Comparison of ENCODE assay signal across 1 cellular context in the genomic region with DNA sequence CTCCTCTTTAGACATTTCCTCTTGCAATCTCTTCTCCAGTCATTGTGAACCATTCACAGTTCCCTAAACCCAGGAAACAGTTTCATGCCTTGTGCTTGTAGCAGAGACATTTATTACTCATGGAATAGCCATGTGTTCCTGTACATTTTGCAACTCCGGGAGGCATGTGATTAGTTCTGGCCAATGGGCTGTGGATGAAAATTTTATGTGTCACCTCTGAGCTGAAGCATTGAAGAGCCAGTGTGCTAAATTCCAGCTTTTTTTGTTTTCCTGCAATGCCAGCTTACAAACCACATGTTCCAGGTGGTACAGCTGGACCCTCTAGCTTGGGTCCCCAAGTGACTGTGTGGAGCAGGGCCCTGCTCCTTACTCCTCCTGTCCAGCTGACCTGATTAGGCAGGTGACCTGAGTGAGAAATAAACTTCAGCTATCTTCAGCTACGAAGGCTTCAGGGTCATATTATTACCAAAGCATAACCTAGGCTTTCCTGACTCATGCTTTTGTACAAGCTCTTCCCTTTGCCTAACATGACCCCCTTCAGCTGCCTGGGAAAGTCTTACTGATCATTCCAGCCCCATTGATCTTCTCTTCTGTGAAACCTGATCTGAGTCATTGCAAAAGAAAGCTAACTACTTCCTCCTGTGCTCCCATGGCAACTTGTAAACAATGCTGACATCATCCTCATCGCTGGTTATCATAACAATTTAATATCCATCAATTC.
TF ChIP-seq lines count a peak whose summit lies in the region.

No MANE protein-coding gene starts in this region.

TF ChIP-seq in HepG2, 621 proteins besides CTCF, POLR2A, EP300 and RAD21 (continued from another document and continues in another):
- TF ChIP-seq, protein P1, sequence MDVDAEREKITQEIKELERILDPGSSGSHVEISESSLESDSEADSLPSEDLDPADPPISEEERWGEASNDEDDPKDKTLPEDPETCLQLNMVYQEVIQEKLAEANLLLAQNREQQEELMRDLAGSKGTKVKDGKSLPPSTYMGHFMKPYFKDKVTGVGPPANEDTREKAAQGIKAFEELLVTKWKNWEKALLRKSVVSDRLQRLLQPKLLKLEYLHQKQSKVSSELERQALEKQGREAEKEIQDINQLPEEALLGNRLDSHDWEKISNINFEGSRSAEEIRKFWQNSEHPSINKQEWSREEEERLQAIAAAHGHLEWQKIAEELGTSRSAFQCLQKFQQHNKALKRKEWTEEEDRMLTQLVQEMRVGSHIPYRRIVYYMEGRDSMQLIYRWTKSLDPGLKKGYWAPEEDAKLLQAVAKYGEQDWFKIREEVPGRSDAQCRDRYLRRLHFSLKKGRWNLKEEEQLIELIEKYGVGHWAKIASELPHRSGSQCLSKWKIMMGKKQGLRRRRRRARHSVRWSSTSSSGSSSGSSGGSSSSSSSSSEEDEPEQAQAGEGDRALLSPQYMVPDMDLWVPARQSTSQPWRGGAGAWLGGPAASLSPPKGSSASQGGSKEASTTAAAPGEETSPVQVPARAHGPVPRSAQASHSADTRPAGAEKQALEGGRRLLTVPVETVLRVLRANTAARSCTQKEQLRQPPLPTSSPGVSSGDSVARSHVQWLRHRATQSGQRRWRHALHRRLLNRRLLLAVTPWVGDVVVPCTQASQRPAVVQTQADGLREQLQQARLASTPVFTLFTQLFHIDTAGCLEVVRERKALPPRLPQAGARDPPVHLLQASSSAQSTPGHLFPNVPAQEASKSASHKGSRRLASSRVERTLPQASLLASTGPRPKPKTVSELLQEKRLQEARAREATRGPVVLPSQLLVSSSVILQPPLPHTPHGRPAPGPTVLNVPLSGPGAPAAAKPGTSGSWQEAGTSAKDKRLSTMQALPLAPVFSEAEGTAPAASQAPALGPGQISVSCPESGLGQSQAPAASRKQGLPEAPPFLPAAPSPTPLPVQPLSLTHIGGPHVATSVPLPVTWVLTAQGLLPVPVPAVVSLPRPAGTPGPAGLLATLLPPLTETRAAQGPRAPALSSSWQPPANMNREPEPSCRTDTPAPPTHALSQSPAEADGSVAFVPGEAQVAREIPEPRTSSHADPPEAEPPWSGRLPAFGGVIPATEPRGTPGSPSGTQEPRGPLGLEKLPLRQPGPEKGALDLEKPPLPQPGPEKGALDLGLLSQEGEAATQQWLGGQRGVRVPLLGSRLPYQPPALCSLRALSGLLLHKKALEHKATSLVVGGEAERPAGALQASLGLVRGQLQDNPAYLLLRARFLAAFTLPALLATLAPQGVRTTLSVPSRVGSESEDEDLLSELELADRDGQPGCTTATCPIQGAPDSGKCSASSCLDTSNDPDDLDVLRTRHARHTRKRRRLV (CRISPR knock-in tag; IDR thresholded peaks at IDR 0.05) = no peak
- TF ChIP-seq ZFP62 (CRISPR knock-in tag; IDR thresholded peaks at IDR 0.05) = no peak
- peak; percentile 98 for TF ChIP-seq FOXJ3 (CRISPR knock-in tag; IDR thresholded peaks at IDR 0.05; ENCODE audit: borderline replicate concordance)
- no peak for TF ChIP-seq U2AF2 (IDR thresholded peaks at IDR 0.05; ENCODE audit: low read depth, low read length)
- peak; percentile 46; the same call in 1 of the 2 replicates for TF ChIP-seq RAD51 (IDR thresholded peaks at IDR 0.05; ENCODE audit: borderline replicate concordance)
- no peak for TF ChIP-seq PRMT3 (CRISPR knock-in tag; IDR thresholded peaks at IDR 0.05; ENCODE audit: borderline replicate concordance, low read depth)
- peak; percentile 100 for TF ChIP-seq ELF3 (CRISPR knock-in tag; IDR thresholded peaks at IDR 0.05)
- peak; percentile 92 for TF ChIP-seq FOSL2 (CRISPR knock-in tag; IDR thresholded peaks at IDR 0.05)
- TF ChIP-seq, protein P2, sequence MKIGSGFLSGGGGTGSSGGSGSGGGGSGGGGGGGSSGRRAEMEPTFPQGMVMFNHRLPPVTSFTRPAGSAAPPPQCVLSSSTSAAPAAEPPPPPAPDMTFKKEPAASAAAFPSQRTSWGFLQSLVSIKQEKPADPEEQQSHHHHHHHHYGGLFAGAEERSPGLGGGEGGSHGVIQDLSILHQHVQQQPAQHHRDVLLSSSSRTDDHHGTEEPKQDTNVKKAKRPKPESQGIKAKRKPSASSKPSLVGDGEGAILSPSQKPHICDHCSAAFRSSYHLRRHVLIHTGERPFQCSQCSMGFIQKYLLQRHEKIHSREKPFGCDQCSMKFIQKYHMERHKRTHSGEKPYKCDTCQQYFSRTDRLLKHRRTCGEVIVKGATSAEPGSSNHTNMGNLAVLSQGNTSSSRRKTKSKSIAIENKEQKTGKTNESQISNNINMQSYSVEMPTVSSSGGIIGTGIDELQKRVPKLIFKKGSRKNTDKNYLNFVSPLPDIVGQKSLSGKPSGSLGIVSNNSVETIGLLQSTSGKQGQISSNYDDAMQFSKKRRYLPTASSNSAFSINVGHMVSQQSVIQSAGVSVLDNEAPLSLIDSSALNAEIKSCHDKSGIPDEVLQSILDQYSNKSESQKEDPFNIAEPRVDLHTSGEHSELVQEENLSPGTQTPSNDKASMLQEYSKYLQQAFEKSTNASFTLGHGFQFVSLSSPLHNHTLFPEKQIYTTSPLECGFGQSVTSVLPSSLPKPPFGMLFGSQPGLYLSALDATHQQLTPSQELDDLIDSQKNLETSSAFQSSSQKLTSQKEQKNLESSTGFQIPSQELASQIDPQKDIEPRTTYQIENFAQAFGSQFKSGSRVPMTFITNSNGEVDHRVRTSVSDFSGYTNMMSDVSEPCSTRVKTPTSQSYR (CRISPR knock-in tag; IDR thresholded peaks at IDR 0.05; ENCODE audit: borderline replicate concordance) = no peak
- no peak; the same call in 1 of the 2 replicates for TF ChIP-seq ZNF441 (CRISPR knock-in tag; IDR thresholded peaks at IDR 0.05; ENCODE audit: borderline replicate concordance)
- no peak for TF ChIP-seq NFIB (CRISPR knock-in tag; IDR thresholded peaks at IDR 0.05; ENCODE audit: borderline replicate concordance)
- TF ChIP-seq DPF2 (CRISPR knock-in tag; IDR thresholded peaks at IDR 0.05; ENCODE audit: borderline replicate concordance, low read depth) = peak; percentile 57; the same call in 1 of the 2 replicates
- TF ChIP-seq, protein P3, sequence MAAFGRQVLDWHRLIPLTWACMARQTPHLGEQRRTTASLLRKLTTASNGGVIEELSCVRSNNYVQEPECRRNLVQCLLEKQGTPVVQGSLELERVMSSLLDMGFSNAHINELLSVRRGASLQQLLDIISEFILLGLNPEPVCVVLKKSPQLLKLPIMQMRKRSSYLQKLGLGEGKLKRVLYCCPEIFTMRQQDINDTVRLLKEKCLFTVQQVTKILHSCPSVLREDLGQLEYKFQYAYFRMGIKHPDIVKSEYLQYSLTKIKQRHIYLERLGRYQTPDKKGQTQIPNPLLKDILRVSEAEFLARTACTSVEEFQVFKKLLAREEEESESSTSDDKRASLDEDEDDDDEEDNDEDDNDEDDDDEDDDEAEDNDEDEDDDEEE (CRISPR knock-in tag; IDR thresholded peaks at IDR 0.05) = no peak
- TF ChIP-seq CHCHD3 (CRISPR knock-in tag; IDR thresholded peaks at IDR 0.05) = no peak
- TF ChIP-seq FOXA1 (IDR thresholded peaks at IDR 0.05) = no peak
- TF ChIP-seq FOXA1 (CRISPR knock-in tag; IDR thresholded peaks at IDR 0.05) = peak; percentile 72
- no peak for TF ChIP-seq ZFP90 (CRISPR knock-in tag; IDR thresholded peaks at IDR 0.05; ENCODE audit: borderline replicate concordance)
- TF ChIP-seq, protein P4, sequence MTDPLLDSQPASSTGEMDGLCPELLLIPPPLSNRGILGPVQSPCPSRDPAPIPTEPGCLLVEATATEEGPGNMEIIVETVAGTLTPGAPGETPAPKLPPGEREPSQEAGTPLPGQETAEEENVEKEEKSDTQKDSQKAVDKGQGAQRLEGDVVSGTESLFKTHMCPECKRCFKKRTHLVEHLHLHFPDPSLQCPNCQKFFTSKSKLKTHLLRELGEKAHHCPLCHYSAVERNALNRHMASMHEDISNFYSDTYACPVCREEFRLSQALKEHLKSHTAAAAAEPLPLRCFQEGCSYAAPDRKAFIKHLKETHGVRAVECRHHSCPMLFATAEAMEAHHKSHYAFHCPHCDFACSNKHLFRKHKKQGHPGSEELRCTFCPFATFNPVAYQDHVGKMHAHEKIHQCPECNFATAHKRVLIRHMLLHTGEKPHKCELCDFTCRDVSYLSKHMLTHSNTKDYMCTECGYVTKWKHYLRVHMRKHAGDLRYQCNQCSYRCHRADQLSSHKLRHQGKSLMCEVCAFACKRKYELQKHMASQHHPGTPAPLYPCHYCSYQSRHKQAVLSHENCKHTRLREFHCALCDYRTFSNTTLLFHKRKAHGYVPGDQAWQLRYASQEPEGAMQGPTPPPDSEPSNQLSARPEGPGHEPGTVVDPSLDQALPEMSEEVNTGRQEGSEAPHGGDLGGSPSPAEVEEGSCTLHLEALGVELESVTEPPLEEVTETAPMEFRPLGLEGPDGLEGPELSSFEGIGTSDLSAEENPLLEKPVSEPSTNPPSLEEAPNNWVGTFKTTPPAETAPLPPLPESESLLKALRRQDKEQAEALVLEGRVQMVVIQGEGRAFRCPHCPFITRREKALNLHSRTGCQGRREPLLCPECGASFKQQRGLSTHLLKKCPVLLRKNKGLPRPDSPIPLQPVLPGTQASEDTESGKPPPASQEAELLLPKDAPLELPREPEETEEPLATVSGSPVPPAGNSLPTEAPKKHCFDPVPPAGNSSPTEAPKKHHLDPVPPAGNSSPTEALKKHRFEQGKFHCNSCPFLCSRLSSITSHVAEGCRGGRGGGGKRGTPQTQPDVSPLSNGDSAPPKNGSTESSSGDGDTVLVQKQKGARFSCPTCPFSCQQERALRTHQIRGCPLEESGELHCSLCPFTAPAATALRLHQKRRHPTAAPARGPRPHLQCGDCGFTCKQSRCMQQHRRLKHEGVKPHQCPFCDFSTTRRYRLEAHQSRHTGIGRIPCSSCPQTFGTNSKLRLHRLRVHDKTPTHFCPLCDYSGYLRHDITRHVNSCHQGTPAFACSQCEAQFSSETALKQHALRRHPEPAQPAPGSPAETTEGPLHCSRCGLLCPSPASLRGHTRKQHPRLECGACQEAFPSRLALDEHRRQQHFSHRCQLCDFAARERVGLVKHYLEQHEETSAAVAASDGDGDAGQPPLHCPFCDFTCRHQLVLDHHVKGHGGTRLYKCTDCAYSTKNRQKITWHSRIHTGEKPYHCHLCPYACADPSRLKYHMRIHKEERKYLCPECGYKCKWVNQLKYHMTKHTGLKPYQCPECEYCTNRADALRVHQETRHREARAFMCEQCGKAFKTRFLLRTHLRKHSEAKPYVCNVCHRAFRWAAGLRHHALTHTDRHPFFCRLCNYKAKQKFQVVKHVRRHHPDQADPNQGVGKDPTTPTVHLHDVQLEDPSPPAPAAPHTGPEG (CRISPR knock-in tag; IDR thresholded peaks at IDR 0.05) = peak; percentile 48; the same call in 1 of the 2 replicates
- TF ChIP-seq ZNF644 (CRISPR knock-in tag; IDR thresholded peaks at IDR 0.05; ENCODE audit: low read depth) = peak; percentile 69
- 0 out of 2 replicates have a peak, but pooled peaks have one; percentile 19 for TF ChIP-seq POLR2AphosphoS5 (IDR thresholded peaks at IDR 0.05; ENCODE audit: low read depth, low read length)
- TF ChIP-seq, protein P5, sequence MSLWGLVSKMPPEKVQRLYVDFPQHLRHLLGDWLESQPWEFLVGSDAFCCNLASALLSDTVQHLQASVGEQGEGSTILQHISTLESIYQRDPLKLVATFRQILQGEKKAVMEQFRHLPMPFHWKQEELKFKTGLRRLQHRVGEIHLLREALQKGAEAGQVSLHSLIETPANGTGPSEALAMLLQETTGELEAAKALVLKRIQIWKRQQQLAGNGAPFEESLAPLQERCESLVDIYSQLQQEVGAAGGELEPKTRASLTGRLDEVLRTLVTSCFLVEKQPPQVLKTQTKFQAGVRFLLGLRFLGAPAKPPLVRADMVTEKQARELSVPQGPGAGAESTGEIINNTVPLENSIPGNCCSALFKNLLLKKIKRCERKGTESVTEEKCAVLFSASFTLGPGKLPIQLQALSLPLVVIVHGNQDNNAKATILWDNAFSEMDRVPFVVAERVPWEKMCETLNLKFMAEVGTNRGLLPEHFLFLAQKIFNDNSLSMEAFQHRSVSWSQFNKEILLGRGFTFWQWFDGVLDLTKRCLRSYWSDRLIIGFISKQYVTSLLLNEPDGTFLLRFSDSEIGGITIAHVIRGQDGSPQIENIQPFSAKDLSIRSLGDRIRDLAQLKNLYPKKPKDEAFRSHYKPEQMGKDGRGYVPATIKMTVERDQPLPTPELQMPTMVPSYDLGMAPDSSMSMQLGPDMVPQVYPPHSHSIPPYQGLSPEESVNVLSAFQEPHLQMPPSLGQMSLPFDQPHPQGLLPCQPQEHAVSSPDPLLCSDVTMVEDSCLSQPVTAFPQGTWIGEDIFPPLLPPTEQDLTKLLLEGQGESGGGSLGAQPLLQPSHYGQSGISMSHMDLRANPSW (CRISPR knock-in tag; IDR thresholded peaks at IDR 0.05; ENCODE audit: borderline replicate concordance) = no peak
- TF ChIP-seq, protein P6, sequence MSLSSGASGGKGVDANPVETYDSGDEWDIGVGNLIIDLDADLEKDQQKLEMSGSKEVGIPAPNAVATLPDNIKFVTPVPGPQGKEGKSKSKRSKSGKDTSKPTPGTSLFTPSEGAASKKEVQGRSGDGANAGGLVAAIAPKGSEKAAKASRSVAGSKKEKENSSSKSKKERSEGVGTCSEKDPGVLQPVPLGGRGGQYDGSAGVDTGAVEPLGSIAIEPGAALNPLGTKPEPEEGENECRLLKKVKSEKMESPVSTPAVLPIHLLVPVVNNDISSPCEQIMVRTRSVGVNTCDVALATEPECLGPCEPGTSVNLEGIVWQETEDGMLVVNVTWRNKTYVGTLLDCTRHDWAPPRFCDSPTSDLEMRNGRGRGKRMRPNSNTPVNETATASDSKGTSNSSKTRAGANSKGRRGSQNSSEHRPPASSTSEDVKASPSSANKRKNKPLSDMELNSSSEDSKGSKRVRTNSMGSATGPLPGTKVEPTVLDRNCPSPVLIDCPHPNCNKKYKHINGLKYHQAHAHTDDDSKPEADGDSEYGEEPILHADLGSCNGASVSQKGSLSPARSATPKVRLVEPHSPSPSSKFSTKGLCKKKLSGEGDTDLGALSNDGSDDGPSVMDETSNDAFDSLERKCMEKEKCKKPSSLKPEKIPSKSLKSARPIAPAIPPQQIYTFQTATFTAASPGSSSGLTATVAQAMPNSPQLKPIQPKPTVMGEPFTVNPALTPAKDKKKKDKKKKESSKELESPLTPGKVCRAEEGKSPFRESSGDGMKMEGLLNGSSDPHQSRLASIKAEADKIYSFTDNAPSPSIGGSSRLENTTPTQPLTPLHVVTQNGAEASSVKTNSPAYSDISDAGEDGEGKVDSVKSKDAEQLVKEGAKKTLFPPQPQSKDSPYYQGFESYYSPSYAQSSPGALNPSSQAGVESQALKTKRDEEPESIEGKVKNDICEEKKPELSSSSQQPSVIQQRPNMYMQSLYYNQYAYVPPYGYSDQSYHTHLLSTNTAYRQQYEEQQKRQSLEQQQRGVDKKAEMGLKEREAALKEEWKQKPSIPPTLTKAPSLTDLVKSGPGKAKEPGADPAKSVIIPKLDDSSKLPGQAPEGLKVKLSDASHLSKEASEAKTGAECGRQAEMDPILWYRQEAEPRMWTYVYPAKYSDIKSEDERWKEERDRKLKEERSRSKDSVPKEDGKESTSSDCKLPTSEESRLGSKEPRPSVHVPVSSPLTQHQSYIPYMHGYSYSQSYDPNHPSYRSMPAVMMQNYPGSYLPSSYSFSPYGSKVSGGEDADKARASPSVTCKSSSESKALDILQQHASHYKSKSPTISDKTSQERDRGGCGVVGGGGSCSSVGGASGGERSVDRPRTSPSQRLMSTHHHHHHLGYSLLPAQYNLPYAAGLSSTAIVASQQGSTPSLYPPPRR (CRISPR knock-in tag; IDR thresholded peaks at IDR 0.05; ENCODE audit: borderline replicate concordance) = 0 out of 2 replicates have a peak, but pooled peaks have one; percentile 16
- TF ChIP-seq ZNF616 (CRISPR knock-in tag; IDR thresholded peaks at IDR 0.05; ENCODE audit: low read depth) = no peak
- no peak for TF ChIP-seq ZNF530 (CRISPR knock-in tag; IDR thresholded peaks at IDR 0.05; ENCODE audit: low read depth)
- peak; percentile 83; the same call in 1 of the 2 replicates for TF ChIP-seq MIER3 (CRISPR knock-in tag; IDR thresholded peaks at IDR 0.05; ENCODE audit: borderline replicate concordance)
- peak; percentile 87 for TF ChIP-seq PHF21A (CRISPR knock-in tag; IDR thresholded peaks at IDR 0.05)
- no peak for TF ChIP-seq ZNF567 (CRISPR knock-in tag; IDR thresholded peaks at IDR 0.05; ENCODE audit: borderline replicate concordance)
- no peak for TF ChIP-seq NFE2L1 (CRISPR knock-in tag; IDR thresholded peaks at IDR 0.05; ENCODE audit: borderline replicate concordance)
- no peak for TF ChIP-seq SMAD1 (CRISPR knock-in tag; IDR thresholded peaks at IDR 0.05; ENCODE audit: borderline replicate concordance, low read depth)
- no peak for TF ChIP-seq PAF1 (CRISPR knock-in tag; IDR thresholded peaks at IDR 0.05)
